12 cellular contexts compared by ENCODE assay signal in the genomic region with DNA sequence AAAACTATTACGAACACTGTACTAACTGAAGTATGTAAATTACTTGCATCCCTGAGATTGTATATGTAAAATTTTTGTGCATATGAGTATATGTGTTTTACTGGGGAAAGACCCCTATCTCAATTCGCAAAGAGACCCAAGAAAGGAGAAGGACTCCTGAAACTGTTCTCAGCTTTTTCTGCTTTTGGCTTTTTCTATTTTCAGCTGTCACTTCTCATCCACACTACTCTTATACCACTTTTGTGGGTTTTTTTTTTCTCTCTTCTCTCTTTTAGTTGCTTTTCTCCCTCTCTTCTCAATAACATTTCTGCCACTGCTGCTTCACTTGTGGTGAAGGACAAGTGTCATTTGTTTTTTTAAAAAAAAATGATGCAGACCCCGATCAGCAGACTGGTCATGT. TPM values are rescaled to one million over a fixed set of nuclear protein-coding genes. Genes with fewer than 3 reads are reported as not detected.
DNase-seq lines count a peak whose midpoint lies in the region; ATAC-seq and TF ChIP-seq lines count a peak whose summit lies in the region.
"Had no signal": no experiment of that assay in that cellular context is flagged by ENCODE, and none has a peak within 500 bp of the region (broad histone marks: within the 10 kb centered on the region; RNA-seq: fewer than 3 reads in every experiment).

No MANE protein-coding gene starts in this region.

- peaks cover 4 to 6% of the 10 kb centered on the region in 2 donors for H3K36me3 ChIP-seq in ascending aorta
- H3K36me3 ChIP-seq in right lobe of liver, result no peaks in the 10 kb centered on the region
- H3K36me3 ChIP-seq: brain microvascular endothelial cell had no signal

- H3K4me3 Mint-ChIP-seq in activated CD4-positive, alpha-beta T cell treated with anti-CD3 and anti-CD28 coated beads for 36 hours, result peak overlapping the region; percentile 53
- peak overlapping the region; percentile 23 to 90 (median 75) for H3K4me3 Mint-ChIP-seq in naive B cell
- H3K4me3 Mint-ChIP-seq: neural crest cell had no signal

- H3K27me3 Mint-ChIP-seq in activated CD4-positive, alpha-beta T cell treated with anti-CD3 and anti-CD28 coated beads for 36 hours, result no peaks in the 10 kb centered on the region
- H3K27me3 Mint-ChIP-seq in naive B cell, result no peaks in the 10 kb centered on the region

- intact Hi-C loops in activated CD4-positive, alpha-beta T cell treated with anti-CD3 and anti-CD28 coated beads for 36 hours (cut with DNase I, micrococcal nuclease), result no loop called here
- intact Hi-C loops in ascending aorta (cut with DNase I) (no loop called here), right lobe of liver (cut with DNase I) (no loop called here)

- no peaks in the 10 kb centered on the region for H3K27me3 ChIP-seq in ascending aorta
- no peaks in the 10 kb centered on the region for H3K27me3 ChIP-seq in right lobe of liver
- H3K27me3 ChIP-seq: brain microvascular endothelial cell had no signal

- H3K27ac Mint-ChIP-seq in activated CD4-positive, alpha-beta T cell treated with anti-CD3 and anti-CD28 coated beads for 36 hours, result peak overlapping the region; percentile 91
- peak overlapping the region; percentile 32 to 99 (median 86) for H3K27ac Mint-ChIP-seq in naive B cell

- no peaks in the 10 kb centered on the region for H3K9me3 Mint-ChIP-seq in activated CD4-positive, alpha-beta T cell treated with anti-CD3 and anti-CD28 coated beads for 36 hours (ENCODE audit: low read depth)
- H3K9me3 Mint-ChIP-seq in naive B cell, result no peaks in the 10 kb centered on the region
- H3K9me3 Mint-ChIP-seq: neural crest cell had no signal

- POLR2A ChIA-PET in activated CD4-positive, alpha-beta T cell treated with anti-CD3 and anti-CD28 coated beads for 36 hours (lab: Charles Lee), result no interaction called here

- H3K27ac ChIP-seq in ascending aorta (no peak overlapping the region), right lobe of liver (no peak overlapping the region)
- H3K27ac ChIP-seq: brain microvascular endothelial cell, epithelial cell of prostate had no signal

- H3K4me3 ChIP-seq in ascending aorta (no peak overlapping the region), right lobe of liver (no peak overlapping the region)

- TF ChIP-seq CTCF in ascending aorta (IDR thresholded peaks at IDR 0.05), result no peak
- no peak for TF ChIP-seq CTCF in right lobe of liver (IDR thresholded peaks at IDR 0.05)

- DNase-seq in activated CD4-positive, alpha-beta T cell treated with anti-CD3 and anti-CD28 coated beads for 36 hours, result no peak
- no peak for DNase-seq in activated CD4-positive, alpha-beta T cell treated with anti-CD3 and anti-CD28 coated beads, Interleukin-2, amount 50 U/mL, for 48 hours
- DNase-seq in naive B cell (peak; percentile 38), OCI-M1 (lab: John Stamatoyannopoulos, UW) (no peak), ascending aorta (ENCODE audit: low spot score in 2 of 2) (no peak), right lobe of liver (no peak)
- DNase-seq: brain microvascular endothelial cell, NCI-H524 had no signal

- H3K4me1 Mint-ChIP-seq in activated CD4-positive, alpha-beta T cell treated with anti-CD3 and anti-CD28 coated beads for 36 hours, result peaks cover 79% of the 10 kb centered on the region
- H3K4me1 Mint-ChIP-seq in naive B cell, result peaks cover 80 to 97% (median 92%) of the 10 kb centered on the region in 3 donors

- peaks cover 37% of the 10 kb centered on the region for H3K36me3 Mint-ChIP-seq in activated CD4-positive, alpha-beta T cell treated with anti-CD3 and anti-CD28 coated beads for 36 hours (ENCODE audit: low read depth)
- peaks cover 8 to 10% of the 10 kb centered on the region in 2 donors for H3K36me3 Mint-ChIP-seq in naive B cell

- no peak for ATAC-seq in activated CD4-positive, alpha-beta T cell treated with anti-CD3 and anti-CD28 coated beads for 36 hours
- ATAC-seq in GM21381 (IDR thresholded peaks at IDR 0.05; ENCODE audit: unreplicated experiment) (peak; percentile 26), HG03280 (IDR thresholded peaks at IDR 0.05; ENCODE audit: unreplicated experiment) (peak; percentile 32), naive B cell (ENCODE audit: low read depth in 2 of 2) (no peak), right lobe of liver (no peak)

- H3K4me1 ChIP-seq in ascending aorta (no peaks in the 10 kb centered on the region), right lobe of liver (no peaks in the 10 kb centered on the region)

- CTCF ChIA-PET in activated CD4-positive, alpha-beta T cell treated with anti-CD3 and anti-CD28 coated beads for 36 hours (lab: Charles Lee), result interaction anchor here (0.6 to 13.9 kb wide), 8 partner anchors 12 to 1204 kb away, joined by 3 to 119 read pairs (median 4); no protein-coding TSS in a partner anchor

- H3K9me3 ChIP-seq in ascending aorta (no peaks in the 10 kb centered on the region), right lobe of liver (no peaks in the 10 kb centered on the region)

- 90% methylated on average over 3 of the region's 3 CpGs for WGBS in right lobe of liver (ENCODE audit: insufficient coverage, low coverage, low lambda C conversion rate, missing lambda C conversion rate)

- no peak for TF ChIP-seq POLR2A in right lobe of liver (IDR thresholded peaks at IDR 0.05)

RNA-seq across cellular contexts. Expression of a gene that starts 39.8 kb away (rescaled TPM):
- 10 to 100 TPM; 47.5 to 53.8 TPM for total RNA-seq in activated CD4-positive, alpha-beta T cell treated with anti-CD3 and anti-CD28 coated beads for 36 hours
- 100 to 1,000 TPM in 1 of 6 donors, 10 to 100 TPM in 5; 20.2 to 100 (median 51.1) TPM for polyA plus RNA-seq in naive B cell (ENCODE audit: low read depth in 6 of 6)
- total RNA-seq in ascending aorta (25.2 TPM), right lobe of liver (10 to 100 TPM in 1 of 6 experiments, 1 to 10 TPM in 5; 6.4 to 10.9 (median 7.5) TPM)

Comparison
In these comparisons a context has a peak if more than half of its experiments do, and no peak if none do; other contexts are left out.
1. ATAC-seq: peak in GM21381 (single experiment) and HG03280 (single experiment); none in activated CD4-positive, alpha-beta T cell treated with anti-CD3 and anti-CD28 coated beads for 36 hours (single experiment), naive B cell (0 of 2) and right lobe of liver (0 of 4).